In the genomic region with DNA sequence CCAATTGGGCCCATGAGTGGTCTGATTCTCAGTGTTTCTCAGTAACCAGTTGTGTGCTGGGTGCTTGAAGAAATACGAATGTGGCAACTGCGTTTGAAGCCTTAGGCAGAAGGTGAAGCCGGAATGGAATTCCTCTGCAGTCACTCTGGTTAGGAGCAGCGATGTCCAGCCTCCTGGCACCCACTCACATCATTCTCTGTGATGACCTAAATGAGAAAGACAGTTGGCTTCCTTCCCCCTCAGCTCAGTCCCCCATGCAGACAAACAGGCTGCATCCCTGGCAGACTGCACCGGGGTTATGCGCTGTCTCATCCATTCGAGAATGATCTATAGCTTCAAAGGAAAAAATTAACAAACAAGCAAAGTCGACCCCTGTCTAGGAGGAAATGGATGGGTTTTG, we compare ENCODE assay signal across 18 cellular contexts.
DNase-seq lines count a peak whose midpoint lies in the region; ATAC-seq and TF ChIP-seq lines count a peak whose summit lies in the region.
"Had no signal": no experiment of that assay in that cellular context is flagged by ENCODE, and none has a peak within 500 bp of the region (broad histone marks: within the 10 kb centered on the region; RNA-seq: fewer than 3 reads in every experiment).

No MANE protein-coding gene starts in this region.

- peak overlapping the region; percentile 44 for H3K27ac ChIP-seq in smooth muscle cell (ENCODE audit: low read depth)
- H3K27ac ChIP-seq: cardiac muscle cell, neural progenitor cell, SJSA1 had no signal

- no peak for TF ChIP-seq CTCF in smooth muscle cell (IDR thresholded peaks at IDR 0.05; ENCODE audit: borderline replicate concordance, insufficient read depth, poor library complexity, severe bottlenecking)

- DNase-seq in M059J (ENCODE audit: low read depth) (peak; percentile 61), cerebellar cortex (ENCODE audit: low spot score) (peak; percentile 89), kidney tubule cell (ENCODE audit: low spot score) (peak; percentile 80), smooth muscle cell (lab: John Stamatoyannopoulos, UW; ENCODE audit: unreplicated experiment) (no peak), HAP-1 (ENCODE audit: low spot score in 2 of 2) (no peak)
- DNase-seq in activated CD4-positive, alpha-beta T cell treated with anti-CD3 and anti-CD28 coated beads, Interleukin-2, amount 50 U/mL, for 4 hours = no peak
- DNase-seq: activated CD8-positive, alpha-beta memory T cell treated with anti-CD3 and anti-CD28 coated beads for 24 hours; Calu3; effector CD8-positive, alpha-beta T cell; Karpas-422; mesendoderm; NCI-H526 treated with DMSO at 0.1 percent for 48 hours; stimulated activated naive CD8-positive, alpha-beta T cell treated with anti-CD3 and anti-CD28 coated beads, Interleukin-15, amount 100 ng/mL, for 72 hours had no signal

- H3K27me3 ChIP-seq in smooth muscle cell (ENCODE audit: low read depth) (no peaks in the 10 kb centered on the region), HAP-1 (ENCODE audit: low read depth) (no peaks in the 10 kb centered on the region)
- H3K27me3 ChIP-seq: cardiac muscle cell, neural progenitor cell, SJSA1 had no signal

- no peaks in the 10 kb centered on the region for H3K9me3 ChIP-seq in smooth muscle cell (replicated peaks; ENCODE audit: low read depth)
- H3K9me3 ChIP-seq in HAP-1 = no peaks in the 10 kb centered on the region
- H3K9me3 ChIP-seq: SJSA1 had no signal

- no peaks in the 10 kb centered on the region for H3K79me2 ChIP-seq in smooth muscle cell (ENCODE audit: low read depth)

- no peak overlapping the region for H2AFZ ChIP-seq in smooth muscle cell (ENCODE audit: low read depth)
- H2AFZ ChIP-seq: neural progenitor cell had no signal

- no peaks in the 10 kb centered on the region for H3F3A ChIP-seq in smooth muscle cell (ENCODE audit: low read depth)

- H4K20me1 ChIP-seq in smooth muscle cell (ENCODE audit: low read depth) = no peaks in the 10 kb centered on the region

- 57% methylated on average over 8 of the region's 8 CpGs for WGBS in smooth muscle cell (ENCODE audit: low lambda C conversion rate)

- no peaks in the 10 kb centered on the region for H3K36me3 ChIP-seq in smooth muscle cell (ENCODE audit: low read depth)
- H3K36me3 ChIP-seq in HAP-1 (replicated peaks) = no peaks in the 10 kb centered on the region
- H3K36me3 ChIP-seq: cardiac muscle cell, neural progenitor cell, SJSA1 had no signal

- H3K4me1 ChIP-seq in smooth muscle cell (ENCODE audit: low read depth) (no peaks in the 10 kb centered on the region), HAP-1 (no peaks in the 10 kb centered on the region)
- H3K4me1 ChIP-seq: neural progenitor cell had no signal

- ATAC-seq in HG03139 (IDR thresholded peaks at IDR 0.05; ENCODE audit: unreplicated experiment) = no peak
- ATAC-seq: GM12878; stimulated activated naive CD8-positive, alpha-beta T cell treated with anti-CD3 and anti-CD28 coated beads, Interleukin-15, amount 100 ng/mL, for 72 hours had no signal

- in situ Hi-C loops in HAP-1 (cut with MboI; ENCODE audit: low sequenced_read_pairs) = no loop called here

- H3K4me2 ChIP-seq in smooth muscle cell = no peak overlapping the region
- H3K4me2 ChIP-seq: neural progenitor cell had no signal

- no peak overlapping the region for H3K9ac ChIP-seq in smooth muscle cell (ENCODE audit: low read depth)
- H3K9ac ChIP-seq: neural progenitor cell had no signal

- no peak overlapping the region for H3K4me3 ChIP-seq in smooth muscle cell
- no peak overlapping the region for H3K4me3 ChIP-seq in HAP-1
- H3K4me3 ChIP-seq: cardiac muscle cell, GM12878, neural progenitor cell, SJSA1 had no signal

Comparison
In these comparisons a context has a peak if more than half of its experiments do, and no peak if none do; other contexts are left out.
1. DNase-seq: peak in M059J (single experiment), cerebellar cortex (single experiment) and kidney tubule cell (single experiment); none in smooth muscle cell (single experiment), activated CD4-positive, alpha-beta T cell treated with anti-CD3 and anti-CD28 coated beads, Interleukin-2, amount 50 U/mL, for 4 hours (0 of 2) and HAP-1 (0 of 2).